ENCODE assay signal across 1 cellular context in genomic region chr6:126919947-126920346, GRCh38.
TF ChIP-seq lines count a peak whose summit lies in the region.

No MANE protein-coding gene starts in this region.

TF ChIP-seq in SK-N-SH, 30 proteins besides CTCF, POLR2A, EP300 and RAD21 (continued from another document):
- no peak for TF ChIP-seq ZBTB33 (IDR thresholded peaks at IDR 0.05; ENCODE audit: borderline replicate concordance, low read depth)
- TF ChIP-seq, protein P1, sequence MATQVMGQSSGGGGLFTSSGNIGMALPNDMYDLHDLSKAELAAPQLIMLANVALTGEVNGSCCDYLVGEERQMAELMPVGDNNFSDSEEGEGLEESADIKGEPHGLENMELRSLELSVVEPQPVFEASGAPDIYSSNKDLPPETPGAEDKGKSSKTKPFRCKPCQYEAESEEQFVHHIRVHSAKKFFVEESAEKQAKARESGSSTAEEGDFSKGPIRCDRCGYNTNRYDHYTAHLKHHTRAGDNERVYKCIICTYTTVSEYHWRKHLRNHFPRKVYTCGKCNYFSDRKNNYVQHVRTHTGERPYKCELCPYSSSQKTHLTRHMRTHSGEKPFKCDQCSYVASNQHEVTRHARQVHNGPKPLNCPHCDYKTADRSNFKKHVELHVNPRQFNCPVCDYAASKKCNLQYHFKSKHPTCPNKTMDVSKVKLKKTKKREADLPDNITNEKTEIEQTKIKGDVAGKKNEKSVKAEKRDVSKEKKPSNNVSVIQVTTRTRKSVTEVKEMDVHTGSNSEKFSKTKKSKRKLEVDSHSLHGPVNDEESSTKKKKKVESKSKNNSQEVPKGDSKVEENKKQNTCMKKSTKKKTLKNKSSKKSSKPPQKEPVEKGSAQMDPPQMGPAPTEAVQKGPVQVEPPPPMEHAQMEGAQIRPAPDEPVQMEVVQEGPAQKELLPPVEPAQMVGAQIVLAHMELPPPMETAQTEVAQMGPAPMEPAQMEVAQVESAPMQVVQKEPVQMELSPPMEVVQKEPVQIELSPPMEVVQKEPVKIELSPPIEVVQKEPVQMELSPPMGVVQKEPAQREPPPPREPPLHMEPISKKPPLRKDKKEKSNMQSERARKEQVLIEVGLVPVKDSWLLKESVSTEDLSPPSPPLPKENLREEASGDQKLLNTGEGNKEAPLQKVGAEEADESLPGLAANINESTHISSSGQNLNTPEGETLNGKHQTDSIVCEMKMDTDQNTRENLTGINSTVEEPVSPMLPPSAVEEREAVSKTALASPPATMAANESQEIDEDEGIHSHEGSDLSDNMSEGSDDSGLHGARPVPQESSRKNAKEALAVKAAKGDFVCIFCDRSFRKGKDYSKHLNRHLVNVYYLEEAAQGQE (IDR thresholded peaks at IDR 0.05; ENCODE audit: low read depth, low read length): no peak
- TF ChIP-seq, protein P2, sequence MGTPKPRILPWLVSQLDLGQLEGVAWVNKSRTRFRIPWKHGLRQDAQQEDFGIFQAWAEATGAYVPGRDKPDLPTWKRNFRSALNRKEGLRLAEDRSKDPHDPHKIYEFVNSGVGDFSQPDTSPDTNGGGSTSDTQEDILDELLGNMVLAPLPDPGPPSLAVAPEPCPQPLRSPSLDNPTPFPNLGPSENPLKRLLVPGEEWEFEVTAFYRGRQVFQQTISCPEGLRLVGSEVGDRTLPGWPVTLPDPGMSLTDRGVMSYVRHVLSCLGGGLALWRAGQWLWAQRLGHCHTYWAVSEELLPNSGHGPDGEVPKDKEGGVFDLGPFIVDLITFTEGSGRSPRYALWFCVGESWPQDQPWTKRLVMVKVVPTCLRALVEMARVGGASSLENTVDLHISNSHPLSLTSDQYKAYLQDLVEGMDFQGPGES (IDR thresholded peaks at IDR 0.05; ENCODE audit: low read depth, low read length): no peak
- peak; percentile 83 for TF ChIP-seq FOSL2 (IDR thresholded peaks at IDR 0.05; ENCODE audit: borderline replicate concordance, low read depth)
